ENCODE assay signal across 20 cellular contexts in the genomic region with DNA sequence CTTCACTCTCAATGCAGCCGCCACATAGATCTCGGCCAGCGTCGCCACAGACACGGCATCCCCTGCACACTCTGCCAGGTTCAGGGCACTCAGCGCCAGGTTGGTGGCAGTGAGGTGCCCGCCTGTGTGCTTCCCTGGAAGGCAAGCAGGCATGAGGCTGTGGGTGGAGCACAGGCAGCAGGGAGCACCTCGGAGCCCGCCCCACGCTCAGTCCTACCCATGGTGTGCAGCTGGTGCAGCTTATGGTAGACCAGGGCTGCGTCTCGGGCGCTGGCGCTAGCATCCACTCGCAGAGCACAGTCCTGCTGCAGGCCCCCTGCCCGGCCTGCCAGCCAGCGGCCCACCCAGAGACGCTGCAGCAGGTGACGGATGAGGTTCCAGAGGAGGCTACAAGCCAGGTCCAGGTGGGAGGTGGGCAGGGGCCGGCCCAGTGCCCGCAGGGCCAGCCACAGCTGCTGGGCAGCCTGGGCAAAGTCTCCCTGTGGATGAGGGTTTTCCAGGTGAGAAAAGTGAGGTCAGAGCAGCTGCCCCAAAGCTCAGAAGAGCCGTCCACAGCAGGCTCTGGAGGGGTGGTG. TPM values are rescaled to one million over a fixed set of nuclear protein-coding genes. Genes with fewer than 3 reads are reported as not detected.
DNase-seq lines count a peak whose midpoint lies in the region; ATAC-seq, FAIRE-seq and TF ChIP-seq lines count a peak whose summit lies in the region.
"Had no signal": no experiment of that assay in that cellular context is flagged by ENCODE, and none has a peak within 500 bp of the region (broad histone marks: within the 10 kb centered on the region; RNA-seq: fewer than 3 reads in every experiment).

No MANE protein-coding gene starts in this region.

- TF ChIP-seq EP300 in HepG2 (IDR thresholded peaks at IDR 0.05; ENCODE audit: low read depth in 2 of 2, low read length in 2 of 2) = no peak
- no peak for TF ChIP-seq EP300 in HepG2 (CRISPR knock-in tag; IDR thresholded peaks at IDR 0.05; ENCODE audit: borderline replicate concordance)

- BruUV-seq in HepG2 (replicated peaks; lab: Mats Ljungman, UMichigan) = no TSS peak

- ATAC-seq in HepG2 = no peak
- no peak for ATAC-seq in right lobe of liver
- ATAC-seq in central memory CD8-positive, alpha-beta T cell (replicated peaks; ENCODE audit: extremely low read depth, poor library complexity, severe bottlenecking) = no peak
- no peak for ATAC-seq in HG02588 (IDR thresholded peaks at IDR 0.05; ENCODE audit: unreplicated experiment)
- ATAC-seq in GM19455 (IDR thresholded peaks at IDR 0.05; ENCODE audit: unreplicated experiment) = no peak

- H3K27ac ChIP-seq in HepG2 (ENCODE audit: extremely low read length, insufficient read depth, low read length) (no peak overlapping the region), right lobe of liver (no peak overlapping the region)
- H3K27ac ChIP-seq: cardiac muscle cell, KMS-11 had no signal

- peak overlapping the region; percentile 64 for H3K27ac Mint-ChIP-seq in central memory CD8-positive, alpha-beta T cell (ENCODE audit: low read depth)
- H3K27ac Mint-ChIP-seq in neural crest cell (ENCODE audit: unreplicated experiment) = no peak overlapping the region

- H3K27me3 ChIP-seq in HepG2 (ENCODE audit: control insufficient read depth in 1 of 2, insufficient read depth in 2 of 2, low read length in 2 of 2) = no peaks in the 10 kb centered on the region
- no peaks in the 10 kb centered on the region for H3K27me3 ChIP-seq in right lobe of liver
- H3K27me3 ChIP-seq: cardiac muscle cell, sigmoid colon had no signal

- TF ChIP-seq CTCF in HepG2 (CRISPR knock-in tag; IDR thresholded peaks at IDR 0.05) = no peak
- TF ChIP-seq CTCF in right lobe of liver (IDR thresholded peaks at IDR 0.05) = no peak
- no peak for TF ChIP-seq CTCF in neural crest cell (conservative IDR thresholded peaks at IDR 0.05)

- no peak for TF ChIP-seq POLR2A in HepG2 (IDR thresholded peaks at IDR 0.05; ENCODE audit: insufficient read depth in 1 of 2, low read depth in 2 of 2, low read length in 2 of 2)
- TF ChIP-seq POLR2A in right lobe of liver (IDR thresholded peaks at IDR 0.05) = no peak

- in situ Hi-C loops in HepG2 (cut with HindIII; ENCODE audit: extremely low pct_ligation_motif_present, low pct_unique_long_range_greater_than_20kb) = no loop called here

- no peak for TF ChIP-seq RAD21 in HepG2 (CRISPR knock-in tag; IDR thresholded peaks at IDR 0.05)

- peaks cover 17% of the 10 kb centered on the region for H3K4me1 Mint-ChIP-seq in central memory CD8-positive, alpha-beta T cell
- peaks cover 35% of the 10 kb centered on the region for H3K4me1 Mint-ChIP-seq in neural crest cell

- 95% methylated on average over 8 of the region's 22 CpGs for WGBS in HepG2 (ENCODE audit: low lambda C conversion rate)
- WGBS in right lobe of liver (ENCODE audit: insufficient coverage, low coverage, low lambda C conversion rate, missing lambda C conversion rate) = 65% methylated on average over 4 of the region's 22 CpGs

- POLR2A ChIA-PET in HepG2 (lab: Yijun Ruan, JAX) = no interaction called here

- peaks cover 43% of the 10 kb centered on the region for H3K36me3 Mint-ChIP-seq in central memory CD8-positive, alpha-beta T cell (ENCODE audit: insufficient read depth)
- peaks cover 9% of the 10 kb centered on the region for H3K36me3 Mint-ChIP-seq in neural crest cell (ENCODE audit: low read depth)

- no peaks in the 10 kb centered on the region for H3K27me3 Mint-ChIP-seq in central memory CD8-positive, alpha-beta T cell
- H3K27me3 Mint-ChIP-seq in neural crest cell (ENCODE audit: low read depth) = peaks cover 19% of the 10 kb centered on the region

- H3K9me3 Mint-ChIP-seq in central memory CD8-positive, alpha-beta T cell = no peaks in the 10 kb centered on the region
- no peaks in the 10 kb centered on the region for H3K9me3 Mint-ChIP-seq in neural crest cell

- H3K4me3 ChIP-seq in HepG2 (replicated peaks in 1 of 3; ENCODE audit: insufficient read depth in 1 of 3, low read depth in 2 of 3, low read length in 3 of 3) (no peak overlapping the region), right lobe of liver (no peak overlapping the region)
- H3K4me3 ChIP-seq: cardiac muscle cell, sigmoid colon had no signal

- H4K20me1 ChIP-seq in HepG2 (ENCODE audit: insufficient read depth, low read length) = peaks cover 38% of the 10 kb centered on the region

- H3K36me3 ChIP-seq in HepG2 (replicated peaks in 1 of 2; ENCODE audit: control insufficient read depth in 1 of 2, insufficient read depth in 2 of 2, low read length in 2 of 2) (peaks cover 53 to 76% of the 10 kb centered on the region in 2 experiments), right lobe of liver (peaks cover 7 to 85% (median 30%) of the 10 kb centered on the region in 4 donors)
- H3K36me3 ChIP-seq: cardiac muscle cell had no signal

- H3K79me2 ChIP-seq in HepG2 (ENCODE audit: insufficient read depth, low read length) = peaks cover 12% of the 10 kb centered on the region

- intact Hi-C loops in HepG2 (cut with micrococcal nuclease; ENCODE audit: unreplicated experiment) = no loop called here
- intact Hi-C loops in right lobe of liver (cut with DNase I) = loop anchor here in 1 of 2 donors (5.0 kb wide), 1 partner anchor 46 kb away; no protein-coding TSS in a partner anchor

- DNase-seq in HepG2 (ENCODE audit: low spot score) (no peak), right lobe of liver (no peak), neural crest cell (ENCODE audit: low read depth, low spot score) (no peak), GM19238 (ENCODE audit: insufficient read length, low spot score) (no peak), DMS153 treated with DMSO at 0.1 percent for 48 hours (lab: John Stamatoyannopoulos, UW; ENCODE audit: unreplicated experiment) (no peak)
- no peak for DNase-seq in central memory CD8-positive, alpha-beta T cell (ENCODE audit: low spot score in 2 of 2)
- DNase-seq: activated CD4-positive, alpha-beta T cell treated with anti-CD3 and anti-CD28 coated beads, Interleukin-2, amount 50 U/mL, for 1 hour; activated CD8-positive, alpha-beta memory T cell treated with anti-CD3 and anti-CD28 coated beads, Interleukin-2, amount 50 U/mL, for 4 hours; activated effector memory CD4-positive, alpha-beta T cell treated with Interleukin-2 at 50 U/mL for 16 hours; DMS 273 treated with DMSO at 0.1 percent for 48 hours; effector memory CD4-positive, alpha-beta T cell; GF-D8; NCI-H2029 treated with DMSO at 0.1 percent for 48 hours; NCI-H526; sigmoid colon; stimulated activated naive CD4-positive, alpha-beta T cell treated with Interleukin-2 at 50 U/mL for 16 hours had no signal

- H3K9ac ChIP-seq in HepG2 (ENCODE audit: insufficient read depth, low read depth, low read length) = no peak overlapping the region
- H3K9ac ChIP-seq: KMS-11 had no signal

- peak overlapping the region; percentile 57 for H3K4me3 Mint-ChIP-seq in central memory CD8-positive, alpha-beta T cell
- H3K4me3 Mint-ChIP-seq in neural crest cell = peak overlapping the region; percentile 57

- CTCF ChIA-PET in HepG2 (lab: Yijun Ruan, JAX; ENCODE audit: low intra/inter-chr PET ratio, low total read pairs) = no interaction called here

- H3K4me2 ChIP-seq in HepG2 (ENCODE audit: low read depth, low read length) = no peak overlapping the region
- H3K4me2 ChIP-seq: KMS-11 had no signal

- H2AFZ ChIP-seq in HepG2 (ENCODE audit: low read length) = no peak overlapping the region

- no peaks in the 10 kb centered on the region for H3K9me3 ChIP-seq in HepG2 (ENCODE audit: low read length)
- no peaks in the 10 kb centered on the region for H3K9me3 ChIP-seq in right lobe of liver
- H3K9me3 ChIP-seq: sigmoid colon had no signal

- H3K4me1 ChIP-seq in HepG2 (ENCODE audit: insufficient read depth, low read length) (peaks cover 51% of the 10 kb centered on the region), right lobe of liver (peaks cover 0 to 87% (median 28%) of the 10 kb centered on the region in 4 donors)

- no peak for FAIRE-seq in HepG2 (lab: Jason Lieb, UNC)

TF ChIP-seq in HepG2, 621 proteins besides CTCF, POLR2A, EP300 and RAD21 (continues in another document):
- no peak for TF ChIP-seq YEATS2 (CRISPR knock-in tag; IDR thresholded peaks at IDR 0.05; ENCODE audit: borderline replicate concordance)
- TF ChIP-seq, protein P1, sequence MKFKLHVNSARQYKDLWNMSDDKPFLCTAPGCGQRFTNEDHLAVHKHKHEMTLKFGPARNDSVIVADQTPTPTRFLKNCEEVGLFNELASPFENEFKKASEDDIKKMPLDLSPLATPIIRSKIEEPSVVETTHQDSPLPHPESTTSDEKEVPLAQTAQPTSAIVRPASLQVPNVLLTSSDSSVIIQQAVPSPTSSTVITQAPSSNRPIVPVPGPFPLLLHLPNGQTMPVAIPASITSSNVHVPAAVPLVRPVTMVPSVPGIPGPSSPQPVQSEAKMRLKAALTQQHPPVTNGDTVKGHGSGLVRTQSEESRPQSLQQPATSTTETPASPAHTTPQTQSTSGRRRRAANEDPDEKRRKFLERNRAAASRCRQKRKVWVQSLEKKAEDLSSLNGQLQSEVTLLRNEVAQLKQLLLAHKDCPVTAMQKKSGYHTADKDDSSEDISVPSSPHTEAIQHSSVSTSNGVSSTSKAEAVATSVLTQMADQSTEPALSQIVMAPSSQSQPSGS (CRISPR knock-in tag; IDR thresholded peaks at IDR 0.05) = no peak

RNA-seq across cellular contexts. Expression of a gene that starts 20.5 kb away (rescaled TPM):
- total RNA-seq in HepG2 (2016; rRNA removed; fragmentation: Illumina TruSeq; extraction: Trizol) = 12.6 and 34.3 TPM in 2 replicates
- total RNA-seq in HepG2 (2016; cell fraction: cytosol; rRNA removed; fragmentation: Illumina TruSeq; extraction: Trizol; ENCODE audit: low read depth) = 17.8 and 21.9 TPM in 2 replicates
- total RNA-seq in HepG2 (2016; cell fraction: insoluble cytoplasmic fraction; rRNA removed; fragmentation: Illumina TruSeq; extraction: Trizol) = 11.7 and 40.3 TPM in 2 replicates
- 12.6 and 16.8 TPM in 2 replicates for total RNA-seq in HepG2 (2016; cell fraction: membrane; rRNA removed; fragmentation: Illumina TruSeq; extraction: Trizol)
- 53.2 and 57.7 TPM in 2 replicates for total RNA-seq in HepG2 (2016; cell fraction: nucleus; rRNA removed; fragmentation: Illumina TruSeq; extraction: Trizol)
- polyA plus RNA-seq in HepG2 (2011; rRNA removed) = 38.0 and 57.5 TPM in 2 replicates
- 16.6 and 23.2 TPM in 2 replicates for polyA plus RNA-seq in HepG2 (2011; cell fraction: cytosol; rRNA removed)
- polyA plus RNA-seq in HepG2 (2011; cell fraction: nucleus; rRNA removed) = 385 and 409 TPM in 2 replicates
- 60.2 and 60.8 TPM in 2 replicates for polyA plus RNA-seq in HepG2 (2012)
- 3.6 and 4.8 TPM in 2 replicates for polyA plus RNA-seq in HepG2 (2016; cell fraction: cytosol; fragmentation: Illumina TruSeq; extraction: Trizol; ENCODE audit: low read depth)
- polyA plus RNA-seq in HepG2 (2016; cell fraction: insoluble cytoplasmic fraction; fragmentation: Illumina TruSeq; extraction: Trizol; ENCODE audit: low read depth) = 11.3 and 14.1 TPM in 2 replicates
- polyA plus RNA-seq in HepG2 (2016; cell fraction: membrane; fragmentation: Illumina TruSeq; extraction: Trizol; ENCODE audit: low read depth) = 7.4 and 8.0 TPM in 2 replicates
- polyA plus RNA-seq in HepG2 (2016; cell fraction: nucleus; fragmentation: Illumina TruSeq; extraction: Trizol; ENCODE audit: insufficient read depth, low read depth) = 156 and 162 TPM in 2 replicates
- polyA minus RNA-seq in HepG2 (2011; rRNA and poly(A)+ RNA removed; ENCODE audit: low replicate concordance) = 70.2 and 130 TPM in 2 replicates
- 35.3 and 56.1 TPM in 2 replicates for polyA minus RNA-seq in HepG2 (2011; cell fraction: cytosol; rRNA and poly(A)+ RNA removed)
- polyA minus RNA-seq in HepG2 (2011; cell fraction: nucleus; rRNA and poly(A)+ RNA removed) = 93.2 and 119 TPM in 2 replicates
- total RNA-seq in right lobe of liver = 100 to 1,000 TPM in 4 of 6 experiments, 10 to 100 TPM in 2; 63.8 to 246 (median 173) TPM
- total RNA-seq in neural crest cell = 128 and 132 TPM in 2 replicates
